1 cellular context compared by ENCODE assay signal in the genomic region with DNA sequence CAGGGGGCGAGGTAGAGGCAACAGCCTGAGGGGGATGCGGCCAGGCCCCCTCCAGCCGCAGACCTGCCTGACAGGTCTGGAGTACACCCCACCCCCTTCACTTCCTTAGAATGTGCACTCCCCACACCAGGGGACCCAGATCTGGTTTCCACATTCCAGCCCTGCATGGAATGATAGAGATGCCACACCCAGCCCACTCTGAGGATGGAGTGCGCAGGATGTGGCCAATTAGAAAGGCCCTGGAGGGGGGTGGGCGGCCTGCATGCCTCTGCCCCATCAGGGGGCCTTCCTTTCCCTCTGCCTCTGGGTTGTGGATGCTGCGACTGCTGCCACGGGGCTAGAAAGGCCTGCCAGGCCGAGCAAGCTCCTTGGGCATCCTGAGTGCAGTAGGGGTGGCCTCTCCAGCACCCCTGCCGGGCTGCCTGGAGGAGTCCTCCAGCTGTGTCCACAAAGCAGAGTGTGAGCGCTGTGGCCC.
TF ChIP-seq lines count a peak whose summit lies in the region.

No MANE protein-coding gene starts in this region.

TF ChIP-seq in WTC11, 78 proteins besides CTCF, POLR2A, EP300 and RAD21 (continued from another document):
- TF ChIP-seq STAT6 (CRISPR knock-in tag; conservative IDR thresholded peaks at IDR 0.05; ENCODE audit: low read depth) = no peak
